Comparison of ENCODE assay signal across 14 cellular contexts in genomic region chr1:205272541-205272940, GRCh38.
DNase-seq lines count a peak whose midpoint lies in the region; ATAC-seq and TF ChIP-seq lines count a peak whose summit lies in the region.
"Had no signal": no experiment of that assay in that cellular context is flagged by ENCODE, and none has a peak within 500 bp of the region (broad histone marks: within the 10 kb centered on the region; RNA-seq: fewer than 3 reads in every experiment).

No MANE protein-coding gene starts in this region.

- in situ Hi-C loops in GM13977 (cut with MboI; ENCODE audit: low pct_unique_long_range_greater_than_20kb, low sequenced_read_pairs, unreplicated experiment): loop anchor here (25.0 kb wide), 1 partner anchor 285 kb away; no protein-coding TSS in a partner anchor

- H3K36me3 ChIP-seq in WERI-Rb-1: peaks cover 65% of the 10 kb centered on the region

- peak overlapping the region; percentile 71 for H3K27ac Mint-ChIP-seq in stimulated activated memory B cell treated with anti-CD40 and anti-IgM and Interleukin-4, amounts not matched to agents 10 μg/mL and 1 μg/mL and 100 μg/mL, for 72 hours

- no peak overlapping the region for H3K4me3 Mint-ChIP-seq in stimulated activated memory B cell treated with anti-CD40 and anti-IgM and Interleukin-4, amounts not matched to agents 10 μg/mL and 1 μg/mL and 100 μg/mL, for 72 hours
- H3K4me3 Mint-ChIP-seq: IgD-negative memory B cell had no signal

- DNase-seq in GM13977 (ENCODE audit: low spot score): peak; percentile 34
- DNase-seq in WERI-Rb-1: peak; percentile 81
- DNase-seq in kidney tubule cell (ENCODE audit: low spot score): peak; percentile 42
- no peak for DNase-seq in NCI-H1105 treated with DMSO at 0.1 percent for 48 hours (lab: John Stamatoyannopoulos, UW)
- no peak for DNase-seq in NCI-H774 (lab: John Stamatoyannopoulos, UW)
- no peak for DNase-seq in stimulated activated CD4-positive, alpha-beta T cell treated with anti-CD3 and anti-CD28 coated beads, Interleukin-4, amount 100 ng/mL, for 4 hours
- DNase-seq: CD4-positive, CD25-positive, alpha-beta regulatory T cell; NCI-H1105; NCI-H187 treated with DMSO at 0.1 percent for 48 hours; NCI-H526 treated with DMSO at 0.1 percent for 48 hours; RPMI8226 had no signal

- ATAC-seq in stimulated activated memory B cell treated with anti-CD40 and anti-IgM and Interleukin-4, amounts not matched to agents 10 μg/mL and 1 μg/mL and 100 μg/mL, for 72 hours: no peak

- H3K27me3 Mint-ChIP-seq in stimulated activated memory B cell treated with anti-CD40 and anti-IgM and Interleukin-4, amounts not matched to agents 10 μg/mL and 1 μg/mL and 100 μg/mL, for 72 hours: peaks cover 15% of the 10 kb centered on the region
- H3K27me3 Mint-ChIP-seq: B cell, IgD-negative memory B cell had no signal

- H3K9me3 Mint-ChIP-seq in stimulated activated memory B cell treated with anti-CD40 and anti-IgM and Interleukin-4, amounts not matched to agents 10 μg/mL and 1 μg/mL and 100 μg/mL, for 72 hours: no peaks in the 10 kb centered on the region
- H3K9me3 Mint-ChIP-seq: CD4-positive, CD25-positive, alpha-beta regulatory T cell; IgD-negative memory B cell had no signal

- no peaks in the 10 kb centered on the region for H3K9me3 ChIP-seq in WERI-Rb-1 (ENCODE audit: severe bottlenecking)

- peaks cover 42% of the 10 kb centered on the region for H3K4me1 Mint-ChIP-seq in stimulated activated memory B cell treated with anti-CD40 and anti-IgM and Interleukin-4, amounts not matched to agents 10 μg/mL and 1 μg/mL and 100 μg/mL, for 72 hours

- H3K4me3 ChIP-seq in WERI-Rb-1 (ENCODE audit: low read depth, low read length): no peak overlapping the region

- no peak for TF ChIP-seq CTCF in GM13977 (IDR thresholded peaks at IDR 0.05; ENCODE audit: extremely low read depth, insufficient read depth, missing control alignments)
- TF ChIP-seq CTCF in WERI-Rb-1 (IDR thresholded peaks at IDR 0.05; ENCODE audit: low read depth, low read length): no peak

- H3K27ac ChIP-seq in WERI-Rb-1: peak overlapping the region; percentile 4

- peaks cover 11% of the 10 kb centered on the region for H3K36me3 Mint-ChIP-seq in stimulated activated memory B cell treated with anti-CD40 and anti-IgM and Interleukin-4, amounts not matched to agents 10 μg/mL and 1 μg/mL and 100 μg/mL, for 72 hours
- H3K36me3 Mint-ChIP-seq: CD4-positive, CD25-positive, alpha-beta regulatory T cell had no signal

- no peaks in the 10 kb centered on the region for H3K27me3 ChIP-seq in WERI-Rb-1 (ENCODE audit: insufficient read depth, low read depth, severe bottlenecking)

Comparison
In these comparisons a context has a peak if more than half of its experiments do, and no peak if none do; other contexts are left out.
1. DNase-seq: peak in GM13977 (single experiment), WERI-Rb-1 (single experiment) and kidney tubule cell (single experiment); none in NCI-H1105 treated with DMSO at 0.1 percent for 48 hours (single experiment), NCI-H774 (single experiment) and stimulated activated CD4-positive, alpha-beta T cell treated with anti-CD3 and anti-CD28 coated beads, Interleukin-4, amount 100 ng/mL, for 4 hours (0 of 2).